16 cellular contexts compared by ENCODE assay signal in the genomic region with DNA sequence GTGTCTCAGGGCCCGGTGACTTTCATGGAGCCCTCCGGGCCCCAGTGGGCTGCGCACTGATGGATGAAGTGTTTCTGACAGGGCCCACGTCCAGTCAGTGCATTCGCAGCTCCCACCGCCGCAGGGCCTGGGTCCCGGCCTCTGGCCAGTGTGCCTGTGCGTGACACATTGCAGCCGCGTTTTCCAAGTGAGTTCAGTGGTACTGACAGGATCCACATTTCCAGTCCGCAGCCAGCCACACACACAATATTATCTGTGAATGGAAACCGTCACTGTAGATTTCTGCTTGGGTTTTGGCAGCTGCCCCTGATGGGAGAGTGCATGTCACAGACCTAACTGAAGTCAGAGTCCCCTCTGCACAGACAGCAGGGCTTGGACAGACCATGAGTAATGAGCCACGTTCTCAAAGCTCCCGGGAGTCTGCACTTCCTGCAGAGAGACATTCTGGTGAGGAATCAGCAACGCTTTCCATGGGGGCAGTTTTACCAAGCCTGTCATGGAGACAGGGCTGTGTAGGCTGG.
DNase-seq lines count a peak whose midpoint lies in the region; ATAC-seq, FAIRE-seq and TF ChIP-seq lines count a peak whose summit lies in the region.
"Had no signal": no experiment of that assay in that cellular context is flagged by ENCODE, and none has a peak within 500 bp of the region (broad histone marks: within the 10 kb centered on the region; RNA-seq: fewer than 3 reads in every experiment).

No MANE protein-coding gene starts in this region.

- no peak overlapping the region for H3K4me3 Mint-ChIP-seq in dendritic cell treated with granulocyte-macrophage colony-stimulating factor and Interleukin-4, amounts not matched to agents 40 ng/mL and 50 ng/mL, for 4 days
- no peak overlapping the region for H3K4me3 Mint-ChIP-seq in nephron progenitor cell
- H3K4me3 Mint-ChIP-seq in progenitor cell of endocrine pancreas (ENCODE audit: low read depth) = no peak overlapping the region
- H3K4me3 Mint-ChIP-seq: activated CD8-positive, alpha-beta memory T cell treated with anti-CD3 and anti-CD28 coated beads, Interleukin-2, amount 10 ng/mL, durations not matched to agents 7 days and 5 days; activated naive CD4-positive, alpha-beta T cell treated with anti-CD3 and anti-CD28 coated beads, Interleukin-2, amount 50 U/mL, for 24 hours; stimulated activated naive B cell treated with anti-CD40 and anti-IgM and Interleukin-4, amounts not matched to agents 10 μg/mL and 1 μg/mL and 100 μg/mL, for 72 hours had no signal

- WGBS in right cardiac atrium = 30% methylated on average over 16 of the region's 16 CpGs

- H3K27ac ChIP-seq in right cardiac atrium (ENCODE audit: low read length) = peak overlapping the region; percentile 14
- H3K27ac ChIP-seq: VCaP had no signal

- in situ Hi-C loops in ACHN (cut with HindIII; ENCODE audit: low pct_ligation_motif_present, low pct_unique_long_range_greater_than_20kb, low sequenced_read_pairs) = no loop called here

- H3K9me3 Mint-ChIP-seq in dendritic cell treated with granulocyte-macrophage colony-stimulating factor and Interleukin-4, amounts not matched to agents 40 ng/mL and 50 ng/mL, for 4 days = no peaks in the 10 kb centered on the region
- peaks cover 29% of the 10 kb centered on the region for H3K9me3 Mint-ChIP-seq in nephron progenitor cell
- H3K9me3 Mint-ChIP-seq in progenitor cell of endocrine pancreas (ENCODE audit: low read depth) = peaks cover 15% of the 10 kb centered on the region

- ATAC-seq in right cardiac atrium = peak; percentile 85 to 94
- ATAC-seq in HG03460 (IDR thresholded peaks at IDR 0.05; ENCODE audit: unreplicated experiment) = no peak
- ATAC-seq: activated CD8-positive, alpha-beta memory T cell treated with anti-CD3 and anti-CD28 coated beads, Interleukin-2, amount 10 ng/mL, durations not matched to agents 7 days and 5 days; stimulated activated naive B cell treated with anti-CD40 and anti-IgM and Interleukin-4, amounts not matched to agents 10 μg/mL and 1 μg/mL and 100 μg/mL, for 72 hours had no signal

- FAIRE-seq in HTR-8/SVneo (lab: Jason Lieb, UNC) = peak; percentile 16
- FAIRE-seq: GM12891, islet of Langerhans had no signal

- TF ChIP-seq CTCF in nephron progenitor cell (IDR thresholded peaks at IDR 0.05) (no peak), progenitor cell of endocrine pancreas (IDR thresholded peaks at IDR 0.05; ENCODE audit: unreplicated experiment) (no peak)

- peak overlapping the region; percentile 41 for H3K27ac Mint-ChIP-seq in dendritic cell treated with granulocyte-macrophage colony-stimulating factor and Interleukin-4, amounts not matched to agents 40 ng/mL and 50 ng/mL, for 4 days
- H3K27ac Mint-ChIP-seq in nephron progenitor cell (peak overlapping the region; percentile 62), progenitor cell of endocrine pancreas (no peak overlapping the region)
- H3K27ac Mint-ChIP-seq: activated CD8-positive, alpha-beta memory T cell treated with anti-CD3 and anti-CD28 coated beads, Interleukin-2, amount 10 ng/mL, durations not matched to agents 7 days and 5 days; activated naive CD4-positive, alpha-beta T cell treated with anti-CD3 and anti-CD28 coated beads, Interleukin-2, amount 50 U/mL, for 24 hours; stimulated activated naive B cell treated with anti-CD40 and anti-IgM and Interleukin-4, amounts not matched to agents 10 μg/mL and 1 μg/mL and 100 μg/mL, for 72 hours had no signal

- no peaks in the 10 kb centered on the region for H3K27me3 ChIP-seq in right cardiac atrium (ENCODE audit: control insufficient read depth, insufficient read depth)

- intact Hi-C loops in dendritic cell treated with granulocyte-macrophage colony-stimulating factor and Interleukin-4, amounts not matched to agents 40 ng/mL and 50 ng/mL, for 4 days (cut with micrococcal nuclease) = no loop called here
- intact Hi-C loops in right cardiac atrium (cut with DNase I) = no loop called here

- H3K9me3 ChIP-seq in right cardiac atrium (ENCODE audit: control insufficient read depth, low read length) = no peaks in the 10 kb centered on the region

- no peak for DNase-seq in HTR-8/SVneo (ENCODE audit: insufficient read length, low spot score)
- peak; percentile 70 to 81 (median 78) for DNase-seq in right cardiac atrium
- DNase-seq in nephron progenitor cell = no peak
- DNase-seq in progenitor cell of endocrine pancreas (ENCODE audit: low spot score, unreplicated experiment) = no peak
- no peak for DNase-seq in ACHN
- no peak for DNase-seq in NOMO-1 treated with dmso at 0.1 percent for 144 hours (lab: John Stamatoyannopoulos, UW; ENCODE audit: unreplicated experiment)
- DNase-seq: activated CD8-positive, alpha-beta memory T cell treated with anti-CD3 and anti-CD28 coated beads, Interleukin-2, amount 10 ng/mL, durations not matched to agents 7 days and 5 days; NCI-H345; stimulated activated CD4-positive, alpha-beta T cell treated with anti-CD3 and anti-CD28 coated beads, Interleukin-4, amount 100 ng/mL, for 24 hours; stimulated activated naive B cell treated with anti-CD40 and anti-IgM and Interleukin-4, amounts not matched to agents 10 μg/mL and 1 μg/mL and 100 μg/mL, for 72 hours had no signal

- peaks cover 3% of the 10 kb centered on the region for H3K4me1 ChIP-seq in right cardiac atrium (ENCODE audit: control insufficient read depth, insufficient read depth, low read length)

- H3K27me3 Mint-ChIP-seq in dendritic cell treated with granulocyte-macrophage colony-stimulating factor and Interleukin-4, amounts not matched to agents 40 ng/mL and 50 ng/mL, for 4 days = peaks cover 9% of the 10 kb centered on the region
- peaks cover 7% of the 10 kb centered on the region for H3K27me3 Mint-ChIP-seq in nephron progenitor cell (ENCODE audit: low read depth, poor library complexity)
- H3K27me3 Mint-ChIP-seq in progenitor cell of endocrine pancreas = peaks cover 3% of the 10 kb centered on the region

- no peak overlapping the region for H3K4me3 ChIP-seq in right cardiac atrium (ENCODE audit: low read length)

- H3K36me3 Mint-ChIP-seq in dendritic cell treated with granulocyte-macrophage colony-stimulating factor and Interleukin-4, amounts not matched to agents 40 ng/mL and 50 ng/mL, for 4 days (ENCODE audit: low read depth) = no peaks in the 10 kb centered on the region
- H3K36me3 Mint-ChIP-seq in nephron progenitor cell (ENCODE audit: low read depth) (peaks cover 15% of the 10 kb centered on the region), progenitor cell of endocrine pancreas (ENCODE audit: insufficient read depth) (no peaks in the 10 kb centered on the region)
- H3K36me3 Mint-ChIP-seq: activated CD8-positive, alpha-beta memory T cell treated with anti-CD3 and anti-CD28 coated beads, Interleukin-2, amount 10 ng/mL, durations not matched to agents 7 days and 5 days; activated naive CD4-positive, alpha-beta T cell treated with anti-CD3 and anti-CD28 coated beads, Interleukin-2, amount 50 U/mL, for 24 hours had no signal

- H3K4me1 Mint-ChIP-seq in dendritic cell treated with granulocyte-macrophage colony-stimulating factor and Interleukin-4, amounts not matched to agents 40 ng/mL and 50 ng/mL, for 4 days (ENCODE audit: low read depth) = peaks cover 7% of the 10 kb centered on the region
- peaks cover 28% of the 10 kb centered on the region for H3K4me1 Mint-ChIP-seq in nephron progenitor cell
- H3K4me1 Mint-ChIP-seq in progenitor cell of endocrine pancreas (ENCODE audit: low read depth) = peaks cover 18% of the 10 kb centered on the region
- H3K4me1 Mint-ChIP-seq: activated CD8-positive, alpha-beta memory T cell treated with anti-CD3 and anti-CD28 coated beads, Interleukin-2, amount 10 ng/mL, durations not matched to agents 7 days and 5 days; activated naive CD4-positive, alpha-beta T cell treated with anti-CD3 and anti-CD28 coated beads, Interleukin-2, amount 50 U/mL, for 24 hours; stimulated activated naive B cell treated with anti-CD40 and anti-IgM and Interleukin-4, amounts not matched to agents 10 μg/mL and 1 μg/mL and 100 μg/mL, for 72 hours had no signal

Comparison
In these comparisons a context has a peak if more than half of its experiments do, and no peak if none do; other contexts are left out.
1. DNase-seq: peak in right cardiac atrium (3 of 3); none in HTR-8/SVneo (single experiment), nephron progenitor cell (single experiment), progenitor cell of endocrine pancreas (single experiment), ACHN (single experiment) and NOMO-1 treated with dmso at 0.1 percent for 144 hours (single experiment).